ENCODE assay signal across 23 cellular contexts in genomic region chr18:54961868-54962267, GRCh38. TPM values are rescaled to one million over a fixed set of nuclear protein-coding genes. Genes with fewer than 3 reads are reported as not detected.
DNase-seq lines count a peak whose midpoint lies in the region; ATAC-seq, FAIRE-seq and TF ChIP-seq lines count a peak whose summit lies in the region.
"Had no signal": no experiment of that assay in that cellular context is flagged by ENCODE, and none has a peak within 500 bp of the region (broad histone marks: within the 10 kb centered on the region; RNA-seq: fewer than 3 reads in every experiment).

No MANE protein-coding gene starts in this region.

- H3K27me3 ChIP-seq in HepG2 (ENCODE audit: control insufficient read depth in 1 of 2, insufficient read depth in 2 of 2, low read length in 2 of 2), result peaks cover 0 to 3% of the 10 kb centered on the region in 2 experiments; a peak in 1 of 5 replicates
- no peaks in the 10 kb centered on the region for H3K27me3 ChIP-seq in right lobe of liver
- H3K27me3 ChIP-seq in K562 (ENCODE audit: control insufficient read depth in 2 of 2, insufficient read depth in 2 of 2, low read length in 2 of 2), result no peaks in the 10 kb centered on the region
- no peaks in the 10 kb centered on the region for H3K27me3 ChIP-seq in mesenchymal stem cell (ENCODE audit: control insufficient read depth in 1 of 2, insufficient read depth in 1 of 2, low read length in 2 of 2)

- peak overlapping the region; percentile 92 for H4K8ac ChIP-seq in mesenchymal stem cell (ENCODE audit: low read length)

- H4K20me1 ChIP-seq in HepG2 (ENCODE audit: insufficient read depth, low read length), result no peaks in the 10 kb centered on the region
- no peaks in the 10 kb centered on the region for H4K20me1 ChIP-seq in K562 (replicated peaks; ENCODE audit: control insufficient read depth, insufficient read depth, low read length)

- no peak for TF ChIP-seq CTCF in HepG2 (CRISPR knock-in tag; IDR thresholded peaks at IDR 0.05)
- TF ChIP-seq CTCF in right lobe of liver (IDR thresholded peaks at IDR 0.05), result no peak
- TF ChIP-seq CTCF in K562 (IDR thresholded peaks at IDR 0.05 in 2 of 3, conservative IDR thresholded peaks at IDR 0.05 in 1 of 3; ENCODE audit: insufficient read depth in 2 of 3, low read depth in 1 of 3, low read length in 3 of 3), result no peak

- H3K9me3 ChIP-seq in HepG2 (ENCODE audit: low read length) (no peaks in the 10 kb centered on the region), right lobe of liver (no peaks in the 10 kb centered on the region), K562 (replicated peaks; ENCODE audit: control insufficient read depth, insufficient read depth, low read depth, low read length) (no peaks in the 10 kb centered on the region), mesenchymal stem cell (ENCODE audit: control insufficient read depth, low read length) (no peaks in the 10 kb centered on the region)
- H3K9me3 ChIP-seq: A549, Caco-2 had no signal

- H3K4me3 ChIP-seq in HepG2 (replicated peaks in 1 of 3; ENCODE audit: insufficient read depth in 1 of 3, low read depth in 2 of 3, low read length in 3 of 3) (no peak overlapping the region), right lobe of liver (no peak overlapping the region), K562 (no peak overlapping the region), mesenchymal stem cell (ENCODE audit: insufficient read depth in 1 of 2, low read depth in 1 of 2, low read length in 2 of 2) (no peak overlapping the region)
- H3K4me3 ChIP-seq: A549, GM23248 had no signal

- peak overlapping the region; percentile 96 for H4K91ac ChIP-seq in mesenchymal stem cell (ENCODE audit: low read length)

- DNase-seq in HepG2 (ENCODE audit: low spot score), result no peak
- no peak for DNase-seq in right lobe of liver
- no peak for DNase-seq in K562 (ENCODE audit: extremely low read depth in 1 of 4, low spot score in 3 of 4)
- DNase-seq in mesenchymal stem cell, result peak; percentile 42
- DNase-seq in islet precursor cell, result no peak
- DNase-seq: 8988T; ACHN; C1 segment of cervical spinal cord; Caco-2; CD4-positive, CD25-positive, alpha-beta regulatory T cell; CD8-positive, alpha-beta T cell; DMS79 treated with DMSO at 0.1 percent for 48 hours; GF-D8; GM23248; H7; HCEC 1CT had no signal

- intact Hi-C loops in HepG2 (cut with micrococcal nuclease; ENCODE audit: unreplicated experiment), result no loop called here
- intact Hi-C loops in right lobe of liver (cut with DNase I), result no loop called here
- intact Hi-C loops in K562 (cut with micrococcal nuclease), result no loop called here

- H3K4ac ChIP-seq in mesenchymal stem cell (ENCODE audit: low read depth in 1 of 2, low read length in 2 of 2), result peak overlapping the region; percentile 50 to 87

- H2AK5ac ChIP-seq in mesenchymal stem cell (ENCODE audit: low read length, severe bottlenecking), result no peak overlapping the region

- peaks cover 5% of the 10 kb centered on the region for H3K79me2 ChIP-seq in HepG2 (ENCODE audit: insufficient read depth, low read length)
- no peaks in the 10 kb centered on the region for H3K79me2 ChIP-seq in K562 (ENCODE audit: control insufficient read depth, insufficient read depth, low read length)

- 56% methylated on average over 4 of the region's 4 CpGs for WGBS in HepG2 (ENCODE audit: low lambda C conversion rate)
- 87% methylated on average over 3 of the region's 4 CpGs for WGBS in right lobe of liver (ENCODE audit: insufficient coverage, low coverage, low lambda C conversion rate, missing lambda C conversion rate)
- 71% methylated on average over 3 of the region's 4 CpGs for WGBS in K562 (ENCODE audit: insufficient coverage, low coverage, missing lambda C conversion rate)
- WGBS in mesenchymal stem cell, result 93% methylated on average over 1 of the region's 4 CpGs

- no peaks in the 10 kb centered on the region for H3K36me3 ChIP-seq in HepG2 (replicated peaks in 1 of 2; ENCODE audit: control insufficient read depth in 1 of 2, insufficient read depth in 2 of 2, low read length in 2 of 2)
- no peaks in the 10 kb centered on the region for H3K36me3 ChIP-seq in right lobe of liver
- no peaks in the 10 kb centered on the region for H3K36me3 ChIP-seq in K562 (ENCODE audit: control insufficient read depth, insufficient read depth, low read length)
- H3K36me3 ChIP-seq in mesenchymal stem cell (ENCODE audit: control insufficient read depth in 1 of 2, insufficient read depth in 2 of 2, low read depth in 1 of 2, low read length in 2 of 2), result no peaks in the 10 kb centered on the region

- peak overlapping the region in 1 of 2 experiments; percentile 88 for H3K14ac ChIP-seq in mesenchymal stem cell (ENCODE audit: low read length in 2 of 2)

- H2AFZ ChIP-seq in HepG2 (ENCODE audit: low read length) (no peak overlapping the region), K562 (ENCODE audit: low read depth, low read length) (peak overlapping the region; percentile 45; the same call in 1 of the 2 replicates), mesenchymal stem cell (ENCODE audit: low read depth, low read length) (no peak overlapping the region)
- H2AFZ ChIP-seq: GM23248 had no signal

- peak overlapping the region; percentile 94 to 96 for H2BK12ac ChIP-seq in mesenchymal stem cell (ENCODE audit: low read length in 2 of 2)

- no peak overlapping the region for H3K27ac ChIP-seq in HepG2 (ENCODE audit: extremely low read length, insufficient read depth, low read length)
- H3K27ac ChIP-seq in right lobe of liver, result no peak overlapping the region
- H3K27ac ChIP-seq in K562 (ENCODE audit: extremely low read depth, low read depth, low read length), result no peak overlapping the region
- no peak overlapping the region for H3K27ac ChIP-seq in mesenchymal stem cell (ENCODE audit: low read length, poor library complexity, severe bottlenecking)
- H3K27ac ChIP-seq: A549, GM23248 had no signal

- in situ Hi-C loops in HepG2 (cut with HindIII; ENCODE audit: extremely low pct_ligation_motif_present, low pct_unique_long_range_greater_than_20kb), result no loop called here
- in situ Hi-C loops in K562 (cut with MboI), result no loop called here

- H3K9ac ChIP-seq in HepG2 (ENCODE audit: insufficient read depth, low read depth, low read length), result no peak overlapping the region
- H3K9ac ChIP-seq in K562 (ENCODE audit: insufficient read depth in 1 of 2, low read depth in 2 of 2, low read length in 2 of 2), result no peak overlapping the region
- no peak overlapping the region for H3K9ac ChIP-seq in mesenchymal stem cell (ENCODE audit: low read length)
- H3K9ac ChIP-seq: GM23248 had no signal

- H3K9me1 ChIP-seq in K562 (ENCODE audit: control insufficient read depth, insufficient read depth, low read length), result no peaks in the 10 kb centered on the region

- no peaks in the 10 kb centered on the region for H3K79me1 ChIP-seq in mesenchymal stem cell (replicated peaks; ENCODE audit: low read length, poor library complexity, severe bottlenecking)

- no peak overlapping the region for H2BK15ac ChIP-seq in mesenchymal stem cell (ENCODE audit: low read depth, poor library complexity, severe bottlenecking)

- H3K23ac ChIP-seq in mesenchymal stem cell (ENCODE audit: low read length in 2 of 2), result no peak overlapping the region

- H3K4me2 ChIP-seq in HepG2 (ENCODE audit: low read depth, low read length), result no peak overlapping the region
- H3K4me2 ChIP-seq in K562 (ENCODE audit: insufficient read depth, low read length), result no peak overlapping the region
- no peak overlapping the region for H3K4me2 ChIP-seq in mesenchymal stem cell (ENCODE audit: low read length, poor library complexity, severe bottlenecking)
- H3K4me2 ChIP-seq: A549 had no signal

- peaks cover 44% of the 10 kb centered on the region for H3K4me1 ChIP-seq in HepG2 (ENCODE audit: insufficient read depth, low read length)
- H3K4me1 ChIP-seq in right lobe of liver, result peaks cover 0 to 8% (median 0%) of the 10 kb centered on the region in 4 donors
- peaks cover 0 to 5% of the 10 kb centered on the region in 2 experiments; a peak in 2 of 5 replicates for H3K4me1 ChIP-seq in K562 (replicated peaks in 1 of 2; ENCODE audit: control insufficient read depth in 2 of 2, insufficient read depth in 2 of 2, low read length in 2 of 2)
- peaks cover 4% of the 10 kb centered on the region for H3K4me1 ChIP-seq in mesenchymal stem cell (ENCODE audit: control insufficient read depth, insufficient read depth, low read depth, low read length)

- H3K18ac ChIP-seq in mesenchymal stem cell (ENCODE audit: low read depth in 1 of 2, low read length in 2 of 2), result peak overlapping the region; percentile 71 to 92

- FAIRE-seq in HepG2 (lab: Jason Lieb, UNC) (no peak), K562 (lab: Jason Lieb, UNC) (no peak)
- FAIRE-seq: A549, GM12891, GM18507, H1 had no signal

- BruUV-seq in HepG2 (replicated peaks; lab: Mats Ljungman, UMichigan) (no TSS peak), K562 (replicated peaks; lab: Mats Ljungman, UMichigan) (no TSS peak)

- TF ChIP-seq RAD21 in HepG2 (CRISPR knock-in tag; IDR thresholded peaks at IDR 0.05), result no peak
- no peak for TF ChIP-seq RAD21 in K562 (CRISPR knock-in tag; conservative IDR thresholded peaks at IDR 0.05 in 1 of 2, IDR thresholded peaks at IDR 0.05 in 1 of 2)

- no peak for ATAC-seq in HepG2
- ATAC-seq in right lobe of liver, result no peak
- ATAC-seq in K562, result no peak
- ATAC-seq in HG02970 (IDR thresholded peaks at IDR 0.05; ENCODE audit: low FRiP score, unreplicated experiment), result no peak
- ATAC-seq in HG02678 (IDR thresholded peaks at IDR 0.05; ENCODE audit: unreplicated experiment), result no peak
- ATAC-seq: A549; CD8-positive, alpha-beta T cell had no signal

- no peak for TF ChIP-seq POLR2A in HepG2 (IDR thresholded peaks at IDR 0.05; ENCODE audit: insufficient read depth in 1 of 2, low read depth in 2 of 2, low read length in 2 of 2)
- no peak for TF ChIP-seq POLR2A in right lobe of liver (IDR thresholded peaks at IDR 0.05)
- no peak for TF ChIP-seq POLR2A in K562 (conservative IDR thresholded peaks at IDR 0.05)

- H2BK120ac ChIP-seq in mesenchymal stem cell (ENCODE audit: low read depth, low read length), result peak overlapping the region; percentile 69

- TF ChIP-seq EP300 in HepG2 (IDR thresholded peaks at IDR 0.05; ENCODE audit: low read depth in 2 of 2, low read length in 2 of 2), result no peak
- TF ChIP-seq EP300 in HepG2 (CRISPR knock-in tag; IDR thresholded peaks at IDR 0.05; ENCODE audit: borderline replicate concordance), result no peak
- TF ChIP-seq EP300 in K562 (IDR thresholded peaks at IDR 0.05; ENCODE audit: low read length), result no peak

- POLR2A ChIA-PET in HepG2 (lab: Yijun Ruan, JAX) (no interaction called here), K562 (lab: Yijun Ruan, JAX) (no interaction called here)

- H2BK5ac ChIP-seq in mesenchymal stem cell (ENCODE audit: low read depth, low read length, poor library complexity, severe bottlenecking), result no peak overlapping the region

- CTCF ChIA-PET in HepG2 (lab: Yijun Ruan, JAX; ENCODE audit: low intra/inter-chr PET ratio, low total read pairs), result no interaction called here
- CTCF ChIA-PET in K562 (lab: Yijun Ruan, JAX; ENCODE audit: low intra/inter-chr PET ratio), result no interaction called here

RNA-seq across cellular contexts. Expression of gene CCDC68, which starts 2.6 kb away (rescaled TPM):
- 4.6 and 4.9 TPM in 2 replicates for total RNA-seq in HepG2 (2016; rRNA removed; fragmentation: Illumina TruSeq; extraction: Trizol)
- 2.6 and 2.8 TPM in 2 replicates for total RNA-seq in HepG2 (2016; cell fraction: cytosol; rRNA removed; fragmentation: Illumina TruSeq; extraction: Trizol; ENCODE audit: low read depth)
- 4.5 and 4.9 TPM in 2 replicates for total RNA-seq in HepG2 (2016; cell fraction: insoluble cytoplasmic fraction; rRNA removed; fragmentation: Illumina TruSeq; extraction: Trizol)
- total RNA-seq in HepG2 (2016; cell fraction: membrane; rRNA removed; fragmentation: Illumina TruSeq; extraction: Trizol), result 4.2 and 5.0 TPM in 2 replicates
- 6.5 and 6.9 TPM in 2 replicates for total RNA-seq in HepG2 (2016; cell fraction: nucleus; rRNA removed; fragmentation: Illumina TruSeq; extraction: Trizol)
- polyA plus RNA-seq in HepG2 (2011; rRNA removed), result 10.9 and 13.3 TPM in 2 replicates
- polyA plus RNA-seq in HepG2 (2011; cell fraction: cytosol; rRNA removed), result 3.3 and 5.0 TPM in 2 replicates
- polyA plus RNA-seq in HepG2 (2011; cell fraction: nucleus; rRNA removed), result 19.7 and 21.0 TPM in 2 replicates
- polyA plus RNA-seq in HepG2 (2012), result 13.4 and 15.8 TPM in 2 replicates
- 2.5 and 3.0 TPM in 2 replicates for polyA plus RNA-seq in HepG2 (2016; cell fraction: cytosol; fragmentation: Illumina TruSeq; extraction: Trizol; ENCODE audit: low read depth)
- polyA plus RNA-seq in HepG2 (2016; cell fraction: insoluble cytoplasmic fraction; fragmentation: Illumina TruSeq; extraction: Trizol; ENCODE audit: low read depth), result 3.8 TPM in 2 replicates
- polyA plus RNA-seq in HepG2 (2016; cell fraction: membrane; fragmentation: Illumina TruSeq; extraction: Trizol; ENCODE audit: low read depth), result 2.8 and 3.0 TPM in 2 replicates
- 5.3 and 6.1 TPM in 2 replicates for polyA plus RNA-seq in HepG2 (2016; cell fraction: nucleus; fragmentation: Illumina TruSeq; extraction: Trizol; ENCODE audit: insufficient read depth, low read depth)
- polyA minus RNA-seq in HepG2 (2011; rRNA and poly(A)+ RNA removed; ENCODE audit: low replicate concordance), result 4.1 and 5.9 TPM in 2 replicates
- 5.6 and 7.5 TPM in 2 replicates for polyA minus RNA-seq in HepG2 (2011; cell fraction: cytosol; rRNA and poly(A)+ RNA removed)
- polyA minus RNA-seq in HepG2 (2011; cell fraction: nucleus; rRNA and poly(A)+ RNA removed), result 51.3 and 53.7 TPM in 2 replicates
- total RNA-seq in right lobe of liver, result 10 to 100 TPM in 3 of 6 experiments, 1 to 10 TPM in 3; 3.1 to 17.3 (median 9.3) TPM
- 4.2 and 15.6 TPM in 2 replicates for total RNA-seq in K562 (2011; cell fraction: chromatin; rRNA removed; ENCODE audit: low replicate concordance)
- 0.67 and 1.3 TPM in 2 replicates for total RNA-seq in K562 (2011; cell fraction: nucleolus; rRNA removed)
- total RNA-seq in K562 (2011; cell fraction: nucleoplasm; rRNA removed), result 5.0 and 5.8 TPM in 2 replicates
- total RNA-seq in K562 (2014; rRNA removed), result 0.78 and 1.9 TPM in 2 replicates
- 1.8 and 2.4 TPM in 2 replicates for total RNA-seq in K562 (2014; rRNA removed; fragmentation: Illumina TruSeq; extraction: Trizol)
- 1.5 and 1.7 TPM in 2 replicates for total RNA-seq in K562 (2015; rRNA removed; fragmentation: Illumina TruSeq; extraction: Trizol)
- 0.74 and 1.3 TPM in 2 replicates for total RNA-seq in K562 (2021)
- polyA plus RNA-seq in K562 (2011; rRNA removed), result 0.85 and 4.5 TPM in 2 replicates
- polyA plus RNA-seq in K562 (2011; cell fraction: cytosol; rRNA removed), result 0.27 and 0.72 TPM in 2 replicates
- polyA plus RNA-seq in K562 (2011; cell fraction: nucleus; rRNA removed), result 2.1 and 6.9 TPM in 2 replicates
- polyA plus RNA-seq in K562 (2012), result 0.76 and 0.96 TPM in 2 replicates
- 1.4 and 1.8 TPM in 2 replicates for polyA plus RNA-seq in K562 (2014; fragmentation: Illumina TruSeq; extraction: Trizol)
- polyA plus RNA-seq in K562 (2014; fragmentation: Nextera tagmentation; extraction: Ambion mirVana), result under 1 TPM; 0.28 TPM
- 1.1 and 2.1 TPM in 2 replicates for polyA plus RNA-seq in K562 (2014; rRNA removed)
- 1.9 and 4.2 TPM in 2 replicates for polyA minus RNA-seq in K562 (2011; rRNA and poly(A)+ RNA removed)
- polyA minus RNA-seq in K562 (2011; cell fraction: cytosol; rRNA and poly(A)+ RNA removed), result 2.2 TPM in 1 of 2 replicates, not detected in the other
- 2.4 and 6.7 TPM in 2 replicates for polyA minus RNA-seq in K562 (2011; cell fraction: nucleus; rRNA and poly(A)+ RNA removed)
- 155 TPM for polyA plus RNA-seq in mesenchymal stem cell (2013, experiment 1 of 2)
- 147 TPM for polyA plus RNA-seq in mesenchymal stem cell (2013, experiment 2 of 2)
- total RNA-seq: CD4-positive, CD25-positive, alpha-beta regulatory T cell; CD8-positive, alpha-beta T cell; G401 had no signal
- polyA plus RNA-seq: CD4-positive, CD25-positive, alpha-beta regulatory T cell had no signal
